ENCODE assay signal across 20 cellular contexts in the genomic region with DNA sequence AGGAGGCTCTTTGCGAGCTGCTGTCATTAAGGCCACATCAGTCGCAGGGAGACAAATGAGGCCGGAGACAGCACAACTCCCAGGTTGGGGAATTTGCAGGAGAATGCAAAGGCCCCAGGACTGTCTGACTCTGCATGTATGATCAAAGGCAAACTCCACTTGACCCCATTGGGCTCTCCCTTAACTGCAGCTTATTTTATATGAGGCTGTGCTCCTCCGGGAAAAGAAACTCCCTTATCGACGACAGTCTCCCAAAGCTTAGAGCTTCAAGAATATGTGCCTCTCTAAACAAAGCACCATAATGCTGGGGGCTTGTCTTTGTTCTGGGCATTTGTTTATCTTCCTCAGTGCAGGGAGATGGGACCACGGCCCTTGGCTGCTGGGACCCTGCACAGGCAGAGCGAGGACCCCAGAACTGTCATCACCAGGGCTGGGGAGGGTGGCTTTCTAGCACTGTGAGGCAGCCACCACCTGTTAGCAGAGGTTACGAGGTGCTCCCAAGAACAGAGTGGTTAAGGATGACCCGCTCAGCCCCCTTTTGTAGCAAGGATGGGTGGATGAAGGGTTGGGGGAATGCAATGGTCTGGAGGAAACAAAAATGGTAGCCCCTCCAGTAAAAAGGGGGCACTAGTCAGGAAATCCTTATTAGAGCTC. TPM values are rescaled to one million over a fixed set of nuclear protein-coding genes. Genes with fewer than 3 reads are reported as not detected.
DNase-seq lines count a peak whose midpoint lies in the region; ATAC-seq and TF ChIP-seq lines count a peak whose summit lies in the region.
"Had no signal": no experiment of that assay in that cellular context is flagged by ENCODE, and none has a peak within 500 bp of the region (broad histone marks: within the 10 kb centered on the region; RNA-seq: fewer than 3 reads in every experiment).

No MANE protein-coding gene starts in this region.

- peaks cover 84% of the 10 kb centered on the region for H3K4me1 Mint-ChIP-seq in nephron
- H3K4me1 Mint-ChIP-seq in type B pancreatic cell (ENCODE audit: unreplicated experiment) = peaks cover 72% of the 10 kb centered on the region
- H3K4me1 Mint-ChIP-seq: immature natural killer cell had no signal

- H3K27me3 Mint-ChIP-seq in nephron (ENCODE audit: low read depth) = peaks cover 5% of the 10 kb centered on the region
- H3K27me3 Mint-ChIP-seq in type B pancreatic cell = no peaks in the 10 kb centered on the region

- TF ChIP-seq POLR2A in gastroesophageal sphincter (IDR thresholded peaks at IDR 0.05) (no peak), ovary (IDR thresholded peaks at IDR 0.05) (no peak)

- intact Hi-C loops in ovary (cut with DNase I) = loop anchor here in 1 of 4 donors (5.0 kb wide), 1 partner anchor 34 kb away; a partner anchor contains a TSS

- H3K27me3 ChIP-seq in HUES48 (ENCODE audit: control insufficient read depth, insufficient read depth, low read length) (no peaks in the 10 kb centered on the region), gastroesophageal sphincter (no peaks in the 10 kb centered on the region), ovary (no peaks in the 10 kb centered on the region)

- H3K4me1 ChIP-seq in HUES48 (ENCODE audit: control insufficient read depth, insufficient read depth, low read length) (peaks cover 17% of the 10 kb centered on the region), gastroesophageal sphincter (peaks cover 26 to 76% (median 44%) of the 10 kb centered on the region in 3 donors), ovary (ENCODE audit: insufficient read depth) (peaks cover 19% of the 10 kb centered on the region)

- WGBS in gastroesophageal sphincter (ENCODE audit: low coverage in 1 of 2), 2 donors = 53 to 80% methylated on average over 1 to 6 of the region's 10 CpGs
- 67 to 72% (median 67%) methylated on average over 10 of the region's 10 CpGs for WGBS in ovary, 3 donors

- no peaks in the 10 kb centered on the region for H3K9me3 Mint-ChIP-seq in nephron
- no peaks in the 10 kb centered on the region for H3K9me3 Mint-ChIP-seq in type B pancreatic cell
- H3K9me3 Mint-ChIP-seq: immature natural killer cell; naive thymus-derived CD8-positive, alpha-beta T cell had no signal

- H3K27ac ChIP-seq in HUES48 (ENCODE audit: low read depth, low read length) (peak overlapping the region; percentile 60), gastroesophageal sphincter (peak overlapping the region in 3 of 4 donors; percentile 13 to 88 (median 52)), ovary (no peak overlapping the region)

- peak overlapping the region; percentile 6 to 51 (median 38) for H3K4me3 Mint-ChIP-seq in nephron
- peak overlapping the region; percentile 57 for H3K4me3 Mint-ChIP-seq in type B pancreatic cell
- H3K4me3 Mint-ChIP-seq: immature natural killer cell had no signal

- TF ChIP-seq EP300 in gastroesophageal sphincter (IDR thresholded peaks at IDR 0.05) = no peak
- no peak for TF ChIP-seq EP300 in ovary (IDR thresholded peaks at IDR 0.05)

- no peak for TF ChIP-seq CTCF in gastroesophageal sphincter (IDR thresholded peaks at IDR 0.05)
- TF ChIP-seq CTCF in nephron (IDR thresholded peaks at IDR 0.05; ENCODE audit: unreplicated experiment in 3 of 3) = no peak
- no peak for TF ChIP-seq CTCF in type B pancreatic cell (conservative IDR thresholded peaks at IDR 0.05)
- TF ChIP-seq CTCF in ovary (IDR thresholded peaks at IDR 0.05) = no peak

- DNase-seq in type B pancreatic cell (ENCODE audit: extremely low spot score, unreplicated experiment) (no peak), NCI-H1105 (lab: John Stamatoyannopoulos, UW) (no peak), ovary (no peak)
- DNase-seq in activated CD4-positive, alpha-beta T cell treated with anti-CD3 and anti-CD28 coated beads for 1 hour = no peak
- DNase-seq: activated gamma-delta T cell; Caco-2; effector CD4-positive, alpha-beta T cell; immature natural killer cell; naive thymus-derived CD8-positive, alpha-beta T cell; NCI-H1092 treated with DMSO at 0.1 percent for 48 hours; NCI-H748 treated with DMSO at 0.1 percent for 48 hours; SHP77; small intestine; stimulated activated CD4-positive, alpha-beta T cell treated with anti-CD3 and anti-CD28 coated beads, Interleukin-4, amount 100 ng/mL, for 24 hours had no signal

- ATAC-seq in gastroesophageal sphincter = no peak

- H3K9ac ChIP-seq in HUES48 (ENCODE audit: low read depth, low read length) = no peak overlapping the region

- H3K4me3 ChIP-seq in HUES48 (ENCODE audit: low read depth, low read length) (no peak overlapping the region), gastroesophageal sphincter (no peak overlapping the region), ovary (no peak overlapping the region)

- peak overlapping the region; percentile 96 to 99 (median 99) for H3K27ac Mint-ChIP-seq in nephron
- H3K27ac Mint-ChIP-seq in type B pancreatic cell = peak overlapping the region; percentile 88
- H3K27ac Mint-ChIP-seq: immature natural killer cell had no signal

- no peaks in the 10 kb centered on the region for H3K9me3 ChIP-seq in HUES48 (ENCODE audit: control insufficient read depth, insufficient read depth, low read length)
- no peaks in the 10 kb centered on the region for H3K9me3 ChIP-seq in gastroesophageal sphincter
- no peaks in the 10 kb centered on the region for H3K9me3 ChIP-seq in ovary
- H3K9me3 ChIP-seq: Caco-2 had no signal

- H3K36me3 Mint-ChIP-seq in nephron (ENCODE audit: low read depth) = no peaks in the 10 kb centered on the region
- H3K36me3 Mint-ChIP-seq in type B pancreatic cell = no peaks in the 10 kb centered on the region
- H3K36me3 Mint-ChIP-seq: immature natural killer cell had no signal

- H3K36me3 ChIP-seq in HUES48 (ENCODE audit: control insufficient read depth, insufficient read depth, low read length) (no peaks in the 10 kb centered on the region), gastroesophageal sphincter (no peaks in the 10 kb centered on the region), ovary (no peaks in the 10 kb centered on the region)

RNA-seq across cellular contexts. Expression of a gene that starts 35.0 kb away (rescaled TPM):
- total RNA-seq in gastroesophageal sphincter (10 to 100 TPM; 18.6 to 33.6 (median 24.4) TPM), type B pancreatic cell (ENCODE audit: low replicate concordance) (2.0 and 10.0 TPM in 2 replicates), ovary (10 to 100 TPM in 2 of 7 donors, 1 to 10 TPM in 5; 5.7 to 13.5 (median 9.2) TPM)
- polyA plus RNA-seq in ovary = 1 to 10 TPM; 2.0 to 5.6 TPM
- total RNA-seq: Caco-2; Daoy; lung microvascular endothelial cell; T-helper 1 cell treated with Interleukin-12 subunit alpha and Interleukin-12 subunit beta and Interleukin-4 antibody, amounts not matched to agents 30 ng/mL and 1 ng/mL, for 36 hours had no signal

Comparison
In these comparisons a context has a peak if more than half of its experiments do, and no peak if none do; other contexts are left out.
1. H3K27ac ChIP-seq: peak in HUES48 (single experiment) and gastroesophageal sphincter (3 of 4); none in ovary (0 of 2).